Comparison of ENCODE assay signal across 8 cellular contexts in the genomic region with DNA sequence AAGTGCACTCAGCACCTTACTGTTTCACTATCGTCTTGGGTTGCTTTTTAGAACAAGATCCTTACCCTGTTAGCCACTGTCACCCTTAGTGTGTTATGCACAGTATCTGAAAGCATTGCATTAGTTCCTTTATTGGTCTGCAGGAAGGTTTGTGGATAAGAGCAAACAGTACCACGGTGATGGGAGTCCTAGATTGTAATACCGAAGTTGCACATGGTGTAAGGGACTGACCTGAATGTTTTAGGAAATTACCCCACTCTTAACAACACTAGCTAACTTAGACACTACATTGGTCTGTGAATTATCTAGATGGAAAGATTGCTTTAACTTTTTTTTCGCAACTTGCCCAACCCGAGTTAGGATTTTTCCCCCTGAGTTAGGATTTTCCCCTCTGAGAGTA. TPM values are rescaled to one million over a fixed set of nuclear protein-coding genes. Genes with fewer than 3 reads are reported as not detected.
DNase-seq lines count a peak whose midpoint lies in the region; FAIRE-seq and TF ChIP-seq lines count a peak whose summit lies in the region.

No MANE protein-coding gene starts in this region.

- H3K4me3 ChIP-seq in AG09309 (ENCODE audit: control insufficient read depth, low read depth, low read length) (peak overlapping the region; percentile 97), epithelial cell of esophagus (ENCODE audit: low read length) (peak overlapping the region; percentile 80)

- H3K4me3 Mint-ChIP-seq in neural crest cell = peak overlapping the region; percentile 100

- TF ChIP-seq POLR2A in H54 (IDR thresholded peaks at IDR 0.05; ENCODE audit: low read depth, low read length) = no peak

- no peaks in the 10 kb centered on the region for H3K27me3 Mint-ChIP-seq in neural crest cell (ENCODE audit: low read depth)

- H3K9me3 Mint-ChIP-seq in neural crest cell = no peaks in the 10 kb centered on the region

- DNase-seq in AG09309 (ENCODE audit: low read depth) (no peak), H54 (ENCODE audit: insufficient read length, low spot score) (no peak), SK-MEL-5 (ENCODE audit: low read depth, low spot score) (peak; percentile 22), epithelial cell of esophagus (ENCODE audit: low read depth) (peak; percentile 17), neural crest cell (ENCODE audit: low read depth, low spot score) (no peak), midbrain (lab: John Stamatoyannopoulos, UW) (no peak), DMS153 (lab: John Stamatoyannopoulos, UW) (no peak), HK-2 (ENCODE audit: unreplicated experiment) (no peak)

- no peak for TF ChIP-seq CTCF in AG09309 (IDR thresholded peaks at IDR 0.05; ENCODE audit: control insufficient read depth, insufficient read depth, low read depth, low read length, missing control alignments)
- no peak for TF ChIP-seq CTCF in epithelial cell of esophagus (IDR thresholded peaks at IDR 0.05; ENCODE audit: insufficient read depth, low read depth, low read length, missing control alignments)
- no peak for TF ChIP-seq CTCF in neural crest cell (conservative IDR thresholded peaks at IDR 0.05)

- FAIRE-seq in H54 (lab: Jason Lieb, UNC) = peak; percentile 53

- peak overlapping the region; percentile 79 for H3K27ac Mint-ChIP-seq in neural crest cell (ENCODE audit: unreplicated experiment)

- H3K36me3 Mint-ChIP-seq in neural crest cell (ENCODE audit: low read depth) = no peaks in the 10 kb centered on the region

- in situ Hi-C loops in SK-MEL-5 (cut with HindIII; ENCODE audit: low pct_unique_long_range_greater_than_20kb, low sequenced_read_pairs) = no loop called here

- H3K4me1 Mint-ChIP-seq in neural crest cell = peaks cover 44% of the 10 kb centered on the region

RNA-seq across cellular contexts. Expression of a gene that starts 1.3 kb away (rescaled TPM):
- total RNA-seq in SK-MEL-5 (2014; rRNA removed; shearing (Covaris generic)) = 187 and 198 TPM in 2 replicates
- 129 and 173 TPM in 2 replicates for polyA plus RNA-seq in SK-MEL-5 (2015; cell fraction: cytosol; rRNA removed)
- polyA plus RNA-seq in SK-MEL-5 (2015; cell fraction: nucleus; rRNA removed) = 162 and 170 TPM in 2 replicates
- 113 and 116 TPM in 2 replicates for total RNA-seq in neural crest cell

Comparison
In these comparisons a context has a peak if more than half of its experiments do, and no peak if none do; other contexts are left out.
1. DNase-seq: peak in SK-MEL-5 (single experiment) and epithelial cell of esophagus (single experiment); none in AG09309 (single experiment), H54 (single experiment), neural crest cell (single experiment), midbrain (single experiment), DMS153 (single experiment) and HK-2 (single experiment).